In the genomic region with DNA sequence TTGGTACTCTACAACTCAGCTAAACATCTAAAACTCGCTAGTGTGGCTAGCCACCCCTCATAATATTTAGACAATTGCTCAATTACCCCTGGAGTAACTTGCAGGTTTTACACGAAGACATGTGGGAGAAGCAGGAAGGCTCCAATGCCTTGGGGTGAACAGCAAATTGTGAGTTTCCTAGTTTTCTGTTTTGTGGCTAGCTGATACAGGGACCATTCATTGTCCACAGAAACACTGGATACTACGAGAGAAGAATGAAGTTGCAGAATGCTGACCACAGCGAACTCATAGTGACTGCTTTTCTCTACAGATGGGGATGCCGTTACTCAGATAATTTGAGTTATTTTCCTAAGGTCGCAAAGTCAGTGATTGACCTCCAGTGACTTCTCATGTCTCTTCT, we compare ENCODE assay signal across 21 cellular contexts.
A peak's percentile ranks its signal among the peaks of the same experiment; 100 is the strongest.
DNase-seq lines count a peak whose midpoint lies in the region; ATAC-seq, FAIRE-seq and TF ChIP-seq lines count a peak whose summit lies in the region.
"Had no signal": no experiment of that assay in that cellular context is flagged by ENCODE, and none has a peak within 500 bp of the region (broad histone marks: within the 10 kb centered on the region; RNA-seq: fewer than 3 reads in every experiment).

No MANE protein-coding gene starts in this region.

- H3K36me3 ChIP-seq in IMR-90 (ENCODE audit: control insufficient read depth, insufficient read depth, low read length) (no peaks in the 10 kb centered on the region), PC-9 (ENCODE audit: low read depth) (0 out of 2 replicates have a peak, but pooled peaks cover 5% of the 10 kb centered on the region), astrocyte (ENCODE audit: insufficient read depth, low read length) (no peaks in the 10 kb centered on the region), esophagus squamous epithelium (no peaks in the 10 kb centered on the region), small intestine (ENCODE audit: control insufficient read depth in 2 of 2, insufficient read depth in 2 of 2, low read length in 2 of 2) (no peaks in the 10 kb centered on the region), SK-N-SH (replicated peaks in 1 of 2; ENCODE audit: control insufficient read depth in 1 of 2, insufficient read depth in 2 of 2, low read length in 1 of 2) (no peaks in the 10 kb centered on the region)

- peaks cover 1% of the 10 kb centered on the region; the same call in 1 of the 2 replicates for H3K4me1 ChIP-seq in IMR-90 (ENCODE audit: control insufficient read depth, insufficient read depth, low read length)
- peaks cover 43% of the 10 kb centered on the region for H3K4me1 ChIP-seq in PC-9 (replicated peaks; ENCODE audit: insufficient read depth)
- H3K4me1 ChIP-seq in astrocyte (ENCODE audit: insufficient read depth, low read length) = peaks cover 13% of the 10 kb centered on the region
- peaks cover 6 to 42% (median 10%) of the 10 kb centered on the region in 3 donors for H3K4me1 ChIP-seq in esophagus squamous epithelium
- H3K4me1 ChIP-seq in small intestine (ENCODE audit: control insufficient read depth in 2 of 2, insufficient read depth in 1 of 2, low read depth in 1 of 2, low read length in 1 of 2) = no peaks in the 10 kb centered on the region
- peaks cover 0 to 10% of the 10 kb centered on the region in 2 experiments; a peak in 1 of 4 replicates for H3K4me1 ChIP-seq in SK-N-SH (ENCODE audit: control insufficient read depth in 1 of 2, insufficient read depth in 2 of 2, low read depth in 1 of 2, low read length in 1 of 2)

- dilution Hi-C loops in IMR-90 (cut with HindIII; ENCODE audit: low sequenced_read_pairs, unreplicated experiment) = no loop called here

- H3K9ac ChIP-seq in IMR-90 (ENCODE audit: low read depth, low read length) (no peak overlapping the region), astrocyte (ENCODE audit: low read length) (no peak overlapping the region), SK-N-SH (no peak overlapping the region)

- peak overlapping the region; percentile 21; the same call in 1 of the 2 replicates for H3K18ac ChIP-seq in IMR-90 (ENCODE audit: low read depth, low read length)

- BruUV-seq in IMR-90 (replicated peaks; lab: Mats Ljungman, UMichigan) = no TSS peak
- BruUV-seq in PC-9 (replicated peaks; lab: Mats Ljungman, UMichigan) = no TSS peak

- H4K8ac ChIP-seq in IMR-90 (ENCODE audit: low read depth in 2 of 2, low read length in 2 of 2) = peak overlapping the region in 1 of 2 experiments; percentile 20; a peak in 1 of 4 replicates

- H3K79me1 ChIP-seq in IMR-90 (ENCODE audit: low read depth in 1 of 2, low read length in 2 of 2) = no peaks in the 10 kb centered on the region

- no peak overlapping the region for H3K4me3 Mint-ChIP-seq in astrocyte (ENCODE audit: unreplicated experiment)
- H3K4me3 Mint-ChIP-seq: CD14-positive monocyte; CD8-positive, alpha-beta T cell; GM23338 had no signal

- H2AK5ac ChIP-seq in IMR-90 (ENCODE audit: low read depth, low read length) = 0 out of 2 replicates have a peak overlapping the region, but pooled peaks have one; percentile 1

- no peak overlapping the region for H3K56ac ChIP-seq in IMR-90 (ENCODE audit: extremely low read depth, insufficient read depth, low read length)

- TF ChIP-seq RAD21 in IMR-90 (IDR thresholded peaks at IDR 0.05; ENCODE audit: low read length) (no peak), SK-N-SH (IDR thresholded peaks at IDR 0.05; ENCODE audit: low read length) (no peak)

- H3K14ac ChIP-seq in IMR-90 (replicated peaks; ENCODE audit: low read depth, low read length) = no peak overlapping the region

- peak; percentile 34 for FAIRE-seq in astrocyte (lab: Jason Lieb, UNC)
- FAIRE-seq in small intestine (lab: Jason Lieb, UNC) = no peak
- FAIRE-seq: A204.1, D721Med, G401.6, GM12891, GM19239 had no signal

- H3K79me2 ChIP-seq in PC-9 (ENCODE audit: low read depth) (no peaks in the 10 kb centered on the region), astrocyte (ENCODE audit: insufficient read depth, low read length) (no peaks in the 10 kb centered on the region), SK-N-SH (ENCODE audit: insufficient read depth) (no peaks in the 10 kb centered on the region)

- DNase-seq in IMR-90 (no peak), PC-9 (no peak), astrocyte (ENCODE audit: low read depth) (no peak), esophagus squamous epithelium (lab: John Stamatoyannopoulos, UW) (no peak), small intestine (no peak), SK-N-SH (no peak)
- DNase-seq: CD8-positive, alpha-beta T cell; COR-L47; DMS153; DMS79 treated with DMSO at 0.1 percent for 48 hours; EL; H7 had no signal

- no peak for ATAC-seq in IMR-90 (ENCODE audit: low read depth)
- no peak for ATAC-seq in GM21447 (IDR thresholded peaks at IDR 0.05; ENCODE audit: unreplicated experiment)
- no peak for ATAC-seq in GM18498 (IDR thresholded peaks at IDR 0.05; ENCODE audit: unreplicated experiment)
- ATAC-seq: CD8-positive, alpha-beta T cell; GM23338 had no signal

- H2AFZ ChIP-seq in IMR-90 (replicated peaks; ENCODE audit: low read length, poor library complexity) = peak overlapping the region; percentile 24
- H2AFZ ChIP-seq in PC-9 = no peak overlapping the region
- H2AFZ ChIP-seq in astrocyte (ENCODE audit: low read depth, low read length) = no peak overlapping the region
- no peak overlapping the region for H2AFZ ChIP-seq in SK-N-SH (ENCODE audit: low read depth)

- H3K27me3 Mint-ChIP-seq in astrocyte (ENCODE audit: low read depth, unreplicated experiment) = no peaks in the 10 kb centered on the region

- H3K4me1 Mint-ChIP-seq in astrocyte (ENCODE audit: low read depth, unreplicated experiment) = peaks cover 27% of the 10 kb centered on the region
- H3K4me1 Mint-ChIP-seq: CD14-positive monocyte had no signal

- peak overlapping the region; percentile 88; the same call in 1 of the 2 replicates for H2BK20ac ChIP-seq in IMR-90 (ENCODE audit: low read depth, low read length)

- H3K4me2 ChIP-seq in IMR-90 (ENCODE audit: low read depth, low read length) (no peak overlapping the region), PC-9 (peak overlapping the region; percentile 52; the same call in 1 of the 2 replicates), astrocyte (ENCODE audit: low read length) (no peak overlapping the region), SK-N-SH (no peak overlapping the region)
- H3K4me2 ChIP-seq: GM23338 had no signal

- WGBS in IMR-90 (ENCODE audit: extremely low coverage in 2 of 2, insufficient read length in 1 of 2), 2 experiments = 59% methylated on average over 3 of the region's 6 CpGs; no CpG with 5 or more reads in 1 of the 2 experiments
- 62 to 75% methylated on average over 6 of the region's 6 CpGs for WGBS in esophagus squamous epithelium, 2 donors
- WGBS in small intestine, 3 donors = 87 to 92% (median 89%) methylated on average over 6 of the region's 6 CpGs
- WGBS in SK-N-SH (ENCODE audit: low lambda C conversion rate) = 24% methylated on average over 6 of the region's 6 CpGs

- no peak overlapping the region for H3K4ac ChIP-seq in IMR-90 (ENCODE audit: low read depth, low read length)

- in situ Hi-C loops in IMR-90 (cut with MboI; ENCODE audit: low sequenced_read_pairs) = no loop called here

- H3K4me3 ChIP-seq in IMR-90 (ENCODE audit: insufficient read depth, low read depth, low read length) (no peak overlapping the region), PC-9 (no peak overlapping the region), astrocyte (ENCODE audit: insufficient read depth, low read depth, low read length) (no peak overlapping the region), esophagus squamous epithelium (no peak overlapping the region), small intestine (ENCODE audit: low read depth in 1 of 2, low read length in 2 of 2) (no peak overlapping the region), SK-N-SH (ENCODE audit: low read depth in 2 of 2, low read length in 1 of 2) (no peak overlapping the region)
- H3K4me3 ChIP-seq: GM23338 had no signal

- 0 out of 2 replicates have a peak overlapping the region, but pooled peaks have one; percentile 69 for H3K23ac ChIP-seq in IMR-90 (ENCODE audit: low read depth, low read length)

- H3K9me1 ChIP-seq in IMR-90 (ENCODE audit: insufficient read depth, low read length) = peaks cover 2% of the 10 kb centered on the region; the same call in 1 of the 2 replicates

- no peaks in the 10 kb centered on the region for H3K9me3 ChIP-seq in IMR-90 (ENCODE audit: control insufficient read depth, insufficient read depth, low read length)
- H3K9me3 ChIP-seq in PC-9 (ENCODE audit: insufficient read depth, low read depth) = peaks cover 31% of the 10 kb centered on the region
- H3K9me3 ChIP-seq in astrocyte (ENCODE audit: insufficient read depth, low read depth, low read length) = no peaks in the 10 kb centered on the region
- no peaks in the 10 kb centered on the region for H3K9me3 ChIP-seq in esophagus squamous epithelium
- no peaks in the 10 kb centered on the region for H3K9me3 ChIP-seq in small intestine (ENCODE audit: control insufficient read depth, low read depth)
- H3K9me3 ChIP-seq in SK-N-SH = no peaks in the 10 kb centered on the region

- CTCF ChIA-PET in IMR-90 (lab: Yijun Ruan, JAX) = interaction anchor here (0.5 kb wide), 1 partner anchor 53 kb away, joined by 4 read pairs; no protein-coding TSS in a partner anchor
- CTCF ChIA-PET in PC-9 (lab: Charles Lee) = no interaction called here
- CTCF ChIA-PET in SK-N-SH (lab: Yijun Ruan, JAX) = no interaction called here

- H2BK5ac ChIP-seq in IMR-90 (ENCODE audit: low read depth, low read length, poor library complexity, severe bottlenecking) = no peak overlapping the region

- H4K91ac ChIP-seq in IMR-90 (ENCODE audit: insufficient read depth, low read depth, low read length) = 0 out of 2 replicates have a peak overlapping the region, but pooled peaks have one; percentile 10

- no peak for TF ChIP-seq POLR2A in IMR-90 (IDR thresholded peaks at IDR 0.05; ENCODE audit: low read depth, low read length)
- no peak for TF ChIP-seq POLR2A in esophagus squamous epithelium (IDR thresholded peaks at IDR 0.05)

- H3K27me3 ChIP-seq in IMR-90 (ENCODE audit: control insufficient read depth, insufficient read depth, low read length) = no peaks in the 10 kb centered on the region
- no peaks in the 10 kb centered on the region for H3K27me3 ChIP-seq in PC-9 (ENCODE audit: insufficient read depth, low read depth)
- no peaks in the 10 kb centered on the region for H3K27me3 ChIP-seq in astrocyte (ENCODE audit: insufficient read depth, low read length)
- peaks cover 0 to 12% (median 0%) of the 10 kb centered on the region in 4 donors for H3K27me3 ChIP-seq in esophagus squamous epithelium
- H3K27me3 ChIP-seq in small intestine (ENCODE audit: control insufficient read depth in 2 of 2, insufficient read depth in 2 of 2, low read length in 2 of 2) = no peaks in the 10 kb centered on the region
- no peaks in the 10 kb centered on the region for H3K27me3 ChIP-seq in SK-N-SH (ENCODE audit: insufficient read depth)

- peak overlapping the region; percentile 88; the same call in 1 of the 3 replicates for H2BK15ac ChIP-seq in IMR-90 (ENCODE audit: low read depth, low read length)

- no peaks in the 10 kb centered on the region for H3K9me3 Mint-ChIP-seq in astrocyte (ENCODE audit: unreplicated experiment)
- H3K9me3 Mint-ChIP-seq: CD8-positive, alpha-beta T cell; GM23338 had no signal

- no peak overlapping the region for H3K27ac Mint-ChIP-seq in astrocyte (ENCODE audit: unreplicated experiment)
- H3K27ac Mint-ChIP-seq: CD14-positive monocyte; CD8-positive, alpha-beta T cell; GM23338 had no signal

- H4K20me1 ChIP-seq in IMR-90 (ENCODE audit: insufficient read depth, low read length) (no peaks in the 10 kb centered on the region), PC-9 (ENCODE audit: insufficient read depth) (no peaks in the 10 kb centered on the region), astrocyte (ENCODE audit: insufficient read depth, low read length) (no peaks in the 10 kb centered on the region), SK-N-SH (ENCODE audit: insufficient read depth) (no peaks in the 10 kb centered on the region)

- no peaks in the 10 kb centered on the region for H3K36me3 Mint-ChIP-seq in astrocyte (ENCODE audit: low read depth, unreplicated experiment)
- H3K36me3 Mint-ChIP-seq: CD14-positive monocyte; CD8-positive, alpha-beta T cell had no signal

- TF ChIP-seq CTCF in IMR-90 (conservative IDR thresholded peaks at IDR 0.05; ENCODE audit: low read depth, low read length) = no peak
- TF ChIP-seq CTCF in PC-9 (conservative IDR thresholded peaks at IDR 0.05) = no peak
- TF ChIP-seq CTCF in astrocyte (IDR thresholded peaks at IDR 0.05; ENCODE audit: insufficient read depth, low read depth, low read length) = no peak
- no peak for TF ChIP-seq CTCF in esophagus squamous epithelium (IDR thresholded peaks at IDR 0.05)
- TF ChIP-seq CTCF in SK-N-SH (IDR thresholded peaks at IDR 0.05) = no peak

- H3K9me2 ChIP-seq in PC-9 (ENCODE audit: insufficient read depth) = no peaks in the 10 kb centered on the region
- H3K9me2 ChIP-seq in SK-N-SH = no peaks in the 10 kb centered on the region

- no peak overlapping the region for H3K27ac ChIP-seq in IMR-90 (ENCODE audit: insufficient read depth, low read length)
- peak overlapping the region; percentile 98 for H3K27ac ChIP-seq in PC-9
- no peak overlapping the region for H3K27ac ChIP-seq in astrocyte (ENCODE audit: low read depth, low read length)
- peak overlapping the region; percentile 75 to 89 (median 86) for H3K27ac ChIP-seq in esophagus squamous epithelium
- H3K27ac ChIP-seq in small intestine (ENCODE audit: low read depth in 1 of 2, low read length in 1 of 2) = no peak overlapping the region
- no peak overlapping the region for H3K27ac ChIP-seq in SK-N-SH (ENCODE audit: low read depth in 2 of 2, low read length in 1 of 2)

- POLR2A ChIA-PET in IMR-90 (lab: Charles Lee; ENCODE audit: unreplicated experiment) = no interaction called here
- POLR2A ChIA-PET in PC-9 (lab: Charles Lee; ENCODE audit: unreplicated experiment) = interaction anchor here (0.6 kb wide), 1 partner anchor 39 kb away, joined by 3 read pairs; no protein-coding TSS in a partner anchor
- POLR2A ChIA-PET in SK-N-SH (lab: Yijun Ruan, JAX) = no interaction called here

- no peak overlapping the region for H2AK9ac ChIP-seq in IMR-90 (replicated peaks; ENCODE audit: low read depth, low read length, poor library complexity)

- no peak overlapping the region for H4K5ac ChIP-seq in IMR-90 (ENCODE audit: low read depth, low read length)

- intact Hi-C loops in IMR-90 (cut with micrococcal nuclease) = no loop called here
- intact Hi-C loops in PC-9 (cut with micrococcal nuclease; ENCODE audit: unreplicated experiment) = loop anchor here (1.0 kb wide), 1 partner anchor 65 kb away; no protein-coding TSS in a partner anchor
- intact Hi-C loops in esophagus squamous epithelium (cut with DNase I) = no loop called here

- no peak for TF ChIP-seq EP300 in SK-N-SH (IDR thresholded peaks at IDR 0.05; ENCODE audit: borderline replicate concordance in 1 of 2, low read depth in 1 of 2, low read length in 1 of 2)

- H2BK120ac ChIP-seq in IMR-90 (ENCODE audit: low read depth, low read length) = peak overlapping the region; percentile 84; the same call in 1 of the 2 replicates

- peaks cover 28% of the 10 kb centered on the region for H3F3A ChIP-seq in PC-9 (ENCODE audit: insufficient read depth, low read depth)
- H3F3A ChIP-seq in SK-N-SH (replicated peaks; ENCODE audit: insufficient read depth) = no peaks in the 10 kb centered on the region

Comparison
In these comparisons a context has a peak if more than half of its experiments do, and no peak if none do; other contexts are left out.
1. H3K27ac ChIP-seq: peak in PC-9 (single experiment) and esophagus squamous epithelium (4 of 4); none in IMR-90 (single experiment), astrocyte (single experiment), small intestine (0 of 2) and SK-N-SH (0 of 2).